Comparison of ENCODE assay signal across 6 cellular contexts in the genomic region with DNA sequence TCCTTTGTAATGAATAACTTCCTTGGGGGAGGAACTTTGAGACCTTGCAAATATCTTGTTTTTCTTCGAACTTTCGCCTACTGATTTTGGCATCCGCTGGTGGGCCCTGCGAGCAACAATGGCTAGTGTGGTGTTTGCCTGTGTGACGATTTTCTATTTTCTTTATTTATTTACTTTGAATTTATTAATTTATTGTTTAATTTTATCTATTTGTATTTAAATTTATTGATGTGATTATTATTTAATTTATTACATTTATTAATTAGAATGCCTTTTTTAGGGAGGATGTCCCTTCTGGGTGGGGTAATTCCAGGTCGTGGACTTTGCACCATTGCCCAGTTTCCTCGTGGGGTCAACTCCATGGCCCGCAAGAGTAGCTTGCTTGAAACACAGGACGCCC.
"Had no signal": no experiment of that assay in that cellular context is flagged by ENCODE, and none has a peak within 500 bp of the region (broad histone marks: within the 10 kb centered on the region; RNA-seq: fewer than 3 reads in every experiment).

No MANE protein-coding gene starts in this region.

- H3K27ac Mint-ChIP-seq: H9 had no signal

- H3K4me3 Mint-ChIP-seq: H9 had no signal

- DNase-seq: GOT3, H9, HCEC 1CT, IMR-90, KG1 had no signal

- ATAC-seq: K562 had no signal

- H3K4me3 ChIP-seq: K562 had no signal
